Comparison of ENCODE assay signal across 8 cellular contexts in genomic region chr3:156674911-156675743, GRCh38. TPM values are rescaled to one million over a fixed set of nuclear protein-coding genes. Genes with fewer than 3 reads are reported as not detected.
DNase-seq lines count a peak whose midpoint lies in the region; ATAC-seq, FAIRE-seq and TF ChIP-seq lines count a peak whose summit lies in the region.

No MANE protein-coding gene starts in this region.

- 0% methylated on average over 4 of the region's 84 CpGs for WGBS in HepG2 (ENCODE audit: low lambda C conversion rate)

- H3K36me3 ChIP-seq in MM.1S (replicated peaks; ENCODE audit: insufficient read depth, low read length) = peaks cover 12% of the 10 kb centered on the region
- peaks cover 2 to 14% of the 10 kb centered on the region in 2 experiments; a peak in 3 of 5 replicates for H3K36me3 ChIP-seq in HepG2 (replicated peaks in 1 of 2; ENCODE audit: control insufficient read depth in 1 of 2, insufficient read depth in 2 of 2, low read length in 2 of 2)

- H3K79me2 ChIP-seq in MM.1S (ENCODE audit: low read length) = peaks cover 56% of the 10 kb centered on the region
- H3K79me2 ChIP-seq in HepG2 (ENCODE audit: insufficient read depth, low read length) = peaks cover 53% of the 10 kb centered on the region

- H3K4me1 Mint-ChIP-seq in dendritic cell treated with granulocyte-macrophage colony-stimulating factor and Interleukin-4, amounts not matched to agents 40 ng/mL and 50 ng/mL, for 4 days (ENCODE audit: low read depth) = peaks cover 43% of the 10 kb centered on the region

- no peaks in the 10 kb centered on the region for H3K27me3 Mint-ChIP-seq in dendritic cell treated with granulocyte-macrophage colony-stimulating factor and Interleukin-4, amounts not matched to agents 40 ng/mL and 50 ng/mL, for 4 days

- CTCF ChIA-PET in HepG2 (lab: Yijun Ruan, JAX; ENCODE audit: low intra/inter-chr PET ratio, low total read pairs) = interaction anchor here (1.6 to 2.2 kb wide), 2 partner anchors 456 to 462 kb away, joined by 5 to 8 read pairs; no protein-coding TSS in a partner anchor

- peak overlapping the region; percentile 88 for H3K27ac Mint-ChIP-seq in dendritic cell treated with granulocyte-macrophage colony-stimulating factor and Interleukin-4, amounts not matched to agents 40 ng/mL and 50 ng/mL, for 4 days

- no peaks in the 10 kb centered on the region for H3K9me2 ChIP-seq in MM.1S (replicated peaks; ENCODE audit: insufficient read depth, low read length)

- TF ChIP-seq CTCF in GM12875 (IDR thresholded peaks at IDR 0.05; ENCODE audit: borderline replicate concordance, insufficient read depth, low read depth, low read length) (peak; percentile 60), MM.1S (IDR thresholded peaks at IDR 0.05; ENCODE audit: low read length) (peak; percentile 67), HepG2 (CRISPR knock-in tag; IDR thresholded peaks at IDR 0.05) (peak; percentile 63)

- H3K27me3 ChIP-seq in MM.1S (replicated peaks; ENCODE audit: insufficient read depth, low read length) = no peaks in the 10 kb centered on the region
- H3K27me3 ChIP-seq in HepG2 (ENCODE audit: control insufficient read depth in 1 of 2, insufficient read depth in 2 of 2, low read length in 2 of 2) = no peaks in the 10 kb centered on the region

- ATAC-seq in HepG2 (peak; percentile 29), GM18520 (IDR thresholded peaks at IDR 0.05; ENCODE audit: unreplicated experiment) (no peak)

- peak overlapping the region; percentile 73 for H3K4me2 ChIP-seq in MM.1S (ENCODE audit: low read depth, low read length)
- peak overlapping the region; percentile 91 for H3K4me2 ChIP-seq in HepG2 (ENCODE audit: low read depth, low read length)

- peak overlapping the region; percentile 93 for H3K4me3 Mint-ChIP-seq in dendritic cell treated with granulocyte-macrophage colony-stimulating factor and Interleukin-4, amounts not matched to agents 40 ng/mL and 50 ng/mL, for 4 days

- H3K4me3 ChIP-seq in GM12875 (ENCODE audit: low read depth, low read length) (peak overlapping the region; percentile 90), MM.1S (ENCODE audit: low read length) (peak overlapping the region; percentile 77), HepG2 (replicated peaks in 1 of 3; ENCODE audit: insufficient read depth in 1 of 3, low read depth in 2 of 3, low read length in 3 of 3) (peak overlapping the region; percentile 76 to 96 (median 82))

- no peak for TF ChIP-seq POLR2A in HepG2 (IDR thresholded peaks at IDR 0.05; ENCODE audit: insufficient read depth in 1 of 2, low read depth in 2 of 2, low read length in 2 of 2)

- H4K20me1 ChIP-seq in MM.1S (ENCODE audit: insufficient read depth, low read length) = peaks cover 26% of the 10 kb centered on the region
- H4K20me1 ChIP-seq in HepG2 (ENCODE audit: insufficient read depth, low read length) = peaks cover 20% of the 10 kb centered on the region

- H3K4me1 ChIP-seq in MM.1S (ENCODE audit: low read length) = peaks cover 51% of the 10 kb centered on the region
- peaks cover 49% of the 10 kb centered on the region for H3K4me1 ChIP-seq in HepG2 (ENCODE audit: insufficient read depth, low read length)

- no peaks in the 10 kb centered on the region for H3K9me3 Mint-ChIP-seq in dendritic cell treated with granulocyte-macrophage colony-stimulating factor and Interleukin-4, amounts not matched to agents 40 ng/mL and 50 ng/mL, for 4 days

- peaks cover 29% of the 10 kb centered on the region for H3K36me3 Mint-ChIP-seq in dendritic cell treated with granulocyte-macrophage colony-stimulating factor and Interleukin-4, amounts not matched to agents 40 ng/mL and 50 ng/mL, for 4 days (ENCODE audit: low read depth)

- peaks cover 23% of the 10 kb centered on the region for H3F3A ChIP-seq in MM.1S (ENCODE audit: insufficient read depth, low read length)

- peak overlapping the region; percentile 36 for H2AFZ ChIP-seq in MM.1S (ENCODE audit: low read length)
- no peak overlapping the region for H2AFZ ChIP-seq in HepG2 (ENCODE audit: low read length)

- in situ Hi-C loops in HepG2 (cut with HindIII; ENCODE audit: extremely low pct_ligation_motif_present, low pct_unique_long_range_greater_than_20kb) = loop anchor here (10.0 kb wide), 3 partner anchors 120 to 460 kb away; partner anchors contain the start of gene SSR3

- intact Hi-C loops in dendritic cell treated with granulocyte-macrophage colony-stimulating factor and Interleukin-4, amounts not matched to agents 40 ng/mL and 50 ng/mL, for 4 days (cut with micrococcal nuclease) = loop anchor here (1.0 to 5.0 kb wide), 5 partner anchors 68 to 485 kb away; partner anchors contain the start of genes CCNL1 and SSR3
- intact Hi-C loops in HepG2 (cut with micrococcal nuclease; ENCODE audit: unreplicated experiment) = loop anchor here (1.0 to 10.0 kb wide), 9 partner anchors 54 to 520 kb away; partner anchors contain the start of genes LEKR1 and SSR3

- TSS peak; percentile 48 for BruUV-seq in HepG2 (replicated peaks; lab: Mats Ljungman, UMichigan)

- DNase-seq in MM.1S (peak; percentile 67), HepG2 (ENCODE audit: low spot score) (no peak), NCI-H2029 (lab: John Stamatoyannopoulos, UW) (no peak)
- DNase-seq in activated CD4-positive, alpha-beta T cell treated with anti-CD3 and anti-CD28 coated beads for 48 hours = peak; percentile 58
- peak; percentile 3 for DNase-seq in stimulated activated CD4-positive, alpha-beta T cell treated with anti-CD3 and anti-CD28 coated beads, Interleukin-2, amount 100 ng/mL, for 4 hours (ENCODE audit: low read depth)

- H3K9me3 ChIP-seq in MM.1S (replicated peaks; ENCODE audit: insufficient read depth, low read length) (no peaks in the 10 kb centered on the region), HepG2 (ENCODE audit: low read length) (no peaks in the 10 kb centered on the region)

- POLR2A ChIA-PET in HepG2 (lab: Yijun Ruan, JAX) = interaction anchor here (0.8 to 3.2 kb wide), 13 partner anchors 10 to 500 kb away, joined by 3 to 36 read pairs (median 5); partner anchors contain the start of genes CCNL1 and SSR3

- peak overlapping the region; percentile 92 for H3K9ac ChIP-seq in MM.1S (ENCODE audit: low read length)
- peak overlapping the region; percentile 87 for H3K9ac ChIP-seq in HepG2 (ENCODE audit: insufficient read depth, low read depth, low read length)

- TF ChIP-seq EP300 in HepG2 (IDR thresholded peaks at IDR 0.05; ENCODE audit: low read depth in 2 of 2, low read length in 2 of 2) = no peak
- no peak for TF ChIP-seq EP300 in HepG2 (CRISPR knock-in tag; IDR thresholded peaks at IDR 0.05; ENCODE audit: borderline replicate concordance)

- H3K27ac ChIP-seq in MM.1S (ENCODE audit: low read length) (peak overlapping the region; percentile 91), HepG2 (ENCODE audit: extremely low read length, insufficient read depth, low read length) (peak overlapping the region; percentile 89)

- FAIRE-seq in HepG2 (lab: Jason Lieb, UNC) = no peak

- peak; percentile 50; the same call in 1 of the 2 replicates for TF ChIP-seq RAD21 in HepG2 (CRISPR knock-in tag; IDR thresholded peaks at IDR 0.05)

TF ChIP-seq in HepG2, 621 proteins besides CTCF, POLR2A, EP300 and RAD21 (continues in another document):
- TF ChIP-seq, protein P1, sequence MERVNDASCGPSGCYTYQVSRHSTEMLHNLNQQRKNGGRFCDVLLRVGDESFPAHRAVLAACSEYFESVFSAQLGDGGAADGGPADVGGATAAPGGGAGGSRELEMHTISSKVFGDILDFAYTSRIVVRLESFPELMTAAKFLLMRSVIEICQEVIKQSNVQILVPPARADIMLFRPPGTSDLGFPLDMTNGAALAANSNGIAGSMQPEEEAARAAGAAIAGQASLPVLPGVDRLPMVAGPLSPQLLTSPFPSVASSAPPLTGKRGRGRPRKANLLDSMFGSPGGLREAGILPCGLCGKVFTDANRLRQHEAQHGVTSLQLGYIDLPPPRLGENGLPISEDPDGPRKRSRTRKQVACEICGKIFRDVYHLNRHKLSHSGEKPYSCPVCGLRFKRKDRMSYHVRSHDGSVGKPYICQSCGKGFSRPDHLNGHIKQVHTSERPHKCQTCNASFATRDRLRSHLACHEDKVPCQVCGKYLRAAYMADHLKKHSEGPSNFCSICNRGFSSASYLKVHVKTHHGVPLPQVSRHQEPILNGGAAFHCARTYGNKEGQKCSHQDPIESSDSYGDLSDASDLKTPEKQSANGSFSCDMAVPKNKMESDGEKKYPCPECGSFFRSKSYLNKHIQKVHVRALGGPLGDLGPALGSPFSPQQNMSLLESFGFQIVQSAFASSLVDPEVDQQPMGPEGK (CRISPR knock-in tag; IDR thresholded peaks at IDR 0.05) = peak; percentile 70
- TF ChIP-seq GATAD1 (CRISPR knock-in tag; IDR thresholded peaks at IDR 0.05) = no peak
- TF ChIP-seq AGO2 (optimal IDR thresholded peaks at IDR 0.05; ENCODE audit: low read depth, low read length) = peak; percentile 58
- peak; percentile 23 for TF ChIP-seq ASH2L (IDR thresholded peaks at IDR 0.05; ENCODE audit: insufficient read length, low read depth, low read length)
- peak; percentile 32 for TF ChIP-seq STAG1 (CRISPR knock-in tag; IDR thresholded peaks at IDR 0.05)
- TF ChIP-seq ZNF598 (CRISPR knock-in tag; IDR thresholded peaks at IDR 0.05; ENCODE audit: borderline replicate concordance) = no peak

RNA-seq across cellular contexts. Expression of gene TIPARP, which starts 0.7 kb away (rescaled TPM):
- total RNA-seq in HepG2 (2016; rRNA removed; fragmentation: Illumina TruSeq; extraction: Trizol) = 19.7 and 25.4 TPM in 2 replicates
- 4.3 and 4.5 TPM in 2 replicates for total RNA-seq in HepG2 (2016; cell fraction: cytosol; rRNA removed; fragmentation: Illumina TruSeq; extraction: Trizol; ENCODE audit: low read depth)
- 19.9 and 26.0 TPM in 2 replicates for total RNA-seq in HepG2 (2016; cell fraction: insoluble cytoplasmic fraction; rRNA removed; fragmentation: Illumina TruSeq; extraction: Trizol)
- 10.5 and 12.3 TPM in 2 replicates for total RNA-seq in HepG2 (2016; cell fraction: membrane; rRNA removed; fragmentation: Illumina TruSeq; extraction: Trizol)
- total RNA-seq in HepG2 (2016; cell fraction: nucleus; rRNA removed; fragmentation: Illumina TruSeq; extraction: Trizol) = 22.2 and 24.2 TPM in 2 replicates
- polyA plus RNA-seq in HepG2 (2011; rRNA removed) = 6.6 and 7.3 TPM in 2 replicates
- polyA plus RNA-seq in HepG2 (2011; cell fraction: cytosol; rRNA removed) = 2.1 and 4.5 TPM in 2 replicates
- polyA plus RNA-seq in HepG2 (2011; cell fraction: nucleus; rRNA removed) = 3.6 and 4.6 TPM in 2 replicates
- 10.5 and 10.6 TPM in 2 replicates for polyA plus RNA-seq in HepG2 (2012)
- polyA plus RNA-seq in HepG2 (2016; cell fraction: cytosol; fragmentation: Illumina TruSeq; extraction: Trizol; ENCODE audit: low read depth) = 0.74 and 0.79 TPM in 2 replicates
- polyA plus RNA-seq in HepG2 (2016; cell fraction: insoluble cytoplasmic fraction; fragmentation: Illumina TruSeq; extraction: Trizol; ENCODE audit: low read depth) = 14.7 and 18.3 TPM in 2 replicates
- polyA plus RNA-seq in HepG2 (2016; cell fraction: membrane; fragmentation: Illumina TruSeq; extraction: Trizol; ENCODE audit: low read depth) = 2.9 and 3.6 TPM in 2 replicates
- 11.9 and 13.5 TPM in 2 replicates for polyA plus RNA-seq in HepG2 (2016; cell fraction: nucleus; fragmentation: Illumina TruSeq; extraction: Trizol; ENCODE audit: insufficient read depth, low read depth)
- 4.9 and 12.3 TPM in 2 replicates for polyA minus RNA-seq in HepG2 (2011; rRNA and poly(A)+ RNA removed; ENCODE audit: low replicate concordance)
- 6.4 and 8.5 TPM in 2 replicates for polyA minus RNA-seq in HepG2 (2011; cell fraction: cytosol; rRNA and poly(A)+ RNA removed)
- polyA minus RNA-seq in HepG2 (2011; cell fraction: nucleus; rRNA and poly(A)+ RNA removed) = 33.6 and 42.5 TPM in 2 replicates

Comparison
In these comparisons a context has a peak if more than half of its experiments do, and no peak if none do; other contexts are left out.
1. DNase-seq: peak in MM.1S (single experiment), activated CD4-positive, alpha-beta T cell treated with anti-CD3 and anti-CD28 coated beads for 48 hours (single experiment) and stimulated activated CD4-positive, alpha-beta T cell treated with anti-CD3 and anti-CD28 coated beads, Interleukin-2, amount 100 ng/mL, for 4 hours (single experiment); none in HepG2 (single experiment) and NCI-H2029 (single experiment).
2. Peak in every context shown above with its lines, with median percentiles within 50 percentile points of each other: H3K4me3 ChIP-seq and CTCF ChIP-seq.